Comparison of ENCODE assay signal across 1 cellular context in the genomic region with DNA sequence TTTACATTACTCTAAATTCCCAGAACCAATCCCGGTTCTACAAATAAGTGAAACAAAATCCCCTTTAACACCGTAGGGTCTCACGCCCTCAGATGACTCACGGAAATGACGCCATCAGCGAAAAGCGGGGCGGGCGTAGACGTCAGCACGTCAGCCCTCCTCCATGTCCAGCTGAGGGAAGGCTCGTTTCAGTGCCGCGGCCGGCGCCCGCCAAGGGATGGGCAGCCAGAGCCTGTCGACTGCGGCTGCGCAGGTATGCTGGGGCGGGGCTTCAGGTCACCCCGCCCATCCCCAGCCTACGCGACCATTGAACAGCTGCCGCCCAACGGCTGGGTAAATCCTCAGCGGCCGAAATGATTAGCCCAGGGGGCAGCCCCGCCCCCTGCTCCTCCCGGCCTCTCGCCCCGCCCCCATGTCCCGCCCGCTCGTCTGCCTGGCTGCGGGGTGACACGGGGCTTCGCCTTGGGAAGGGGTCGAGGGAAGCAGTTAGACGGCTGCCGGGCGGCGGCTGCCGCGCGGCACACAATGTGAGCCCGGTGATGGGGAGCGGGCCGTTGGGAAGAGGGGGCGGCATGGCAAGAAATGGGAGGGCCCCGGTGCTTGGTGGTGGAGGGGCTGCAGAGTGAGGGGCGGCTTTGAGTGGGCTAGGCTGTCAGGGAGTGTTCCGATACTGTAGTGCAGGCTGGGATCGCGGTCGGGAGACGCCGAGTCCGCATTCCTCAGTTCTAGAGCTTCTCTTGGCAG.
TF ChIP-seq lines count a peak whose summit lies in the region.

A gene (plus strand): TSS at position 420 of the 744 bp plus-strand sequence. CDS start 1,510 bp downstream, outside the sequence.

TF ChIP-seq in K562, 482 proteins besides CTCF, POLR2A, EP300 and RAD21 (continued from another document and continues in another):
- TF ChIP-seq, protein P1, sequence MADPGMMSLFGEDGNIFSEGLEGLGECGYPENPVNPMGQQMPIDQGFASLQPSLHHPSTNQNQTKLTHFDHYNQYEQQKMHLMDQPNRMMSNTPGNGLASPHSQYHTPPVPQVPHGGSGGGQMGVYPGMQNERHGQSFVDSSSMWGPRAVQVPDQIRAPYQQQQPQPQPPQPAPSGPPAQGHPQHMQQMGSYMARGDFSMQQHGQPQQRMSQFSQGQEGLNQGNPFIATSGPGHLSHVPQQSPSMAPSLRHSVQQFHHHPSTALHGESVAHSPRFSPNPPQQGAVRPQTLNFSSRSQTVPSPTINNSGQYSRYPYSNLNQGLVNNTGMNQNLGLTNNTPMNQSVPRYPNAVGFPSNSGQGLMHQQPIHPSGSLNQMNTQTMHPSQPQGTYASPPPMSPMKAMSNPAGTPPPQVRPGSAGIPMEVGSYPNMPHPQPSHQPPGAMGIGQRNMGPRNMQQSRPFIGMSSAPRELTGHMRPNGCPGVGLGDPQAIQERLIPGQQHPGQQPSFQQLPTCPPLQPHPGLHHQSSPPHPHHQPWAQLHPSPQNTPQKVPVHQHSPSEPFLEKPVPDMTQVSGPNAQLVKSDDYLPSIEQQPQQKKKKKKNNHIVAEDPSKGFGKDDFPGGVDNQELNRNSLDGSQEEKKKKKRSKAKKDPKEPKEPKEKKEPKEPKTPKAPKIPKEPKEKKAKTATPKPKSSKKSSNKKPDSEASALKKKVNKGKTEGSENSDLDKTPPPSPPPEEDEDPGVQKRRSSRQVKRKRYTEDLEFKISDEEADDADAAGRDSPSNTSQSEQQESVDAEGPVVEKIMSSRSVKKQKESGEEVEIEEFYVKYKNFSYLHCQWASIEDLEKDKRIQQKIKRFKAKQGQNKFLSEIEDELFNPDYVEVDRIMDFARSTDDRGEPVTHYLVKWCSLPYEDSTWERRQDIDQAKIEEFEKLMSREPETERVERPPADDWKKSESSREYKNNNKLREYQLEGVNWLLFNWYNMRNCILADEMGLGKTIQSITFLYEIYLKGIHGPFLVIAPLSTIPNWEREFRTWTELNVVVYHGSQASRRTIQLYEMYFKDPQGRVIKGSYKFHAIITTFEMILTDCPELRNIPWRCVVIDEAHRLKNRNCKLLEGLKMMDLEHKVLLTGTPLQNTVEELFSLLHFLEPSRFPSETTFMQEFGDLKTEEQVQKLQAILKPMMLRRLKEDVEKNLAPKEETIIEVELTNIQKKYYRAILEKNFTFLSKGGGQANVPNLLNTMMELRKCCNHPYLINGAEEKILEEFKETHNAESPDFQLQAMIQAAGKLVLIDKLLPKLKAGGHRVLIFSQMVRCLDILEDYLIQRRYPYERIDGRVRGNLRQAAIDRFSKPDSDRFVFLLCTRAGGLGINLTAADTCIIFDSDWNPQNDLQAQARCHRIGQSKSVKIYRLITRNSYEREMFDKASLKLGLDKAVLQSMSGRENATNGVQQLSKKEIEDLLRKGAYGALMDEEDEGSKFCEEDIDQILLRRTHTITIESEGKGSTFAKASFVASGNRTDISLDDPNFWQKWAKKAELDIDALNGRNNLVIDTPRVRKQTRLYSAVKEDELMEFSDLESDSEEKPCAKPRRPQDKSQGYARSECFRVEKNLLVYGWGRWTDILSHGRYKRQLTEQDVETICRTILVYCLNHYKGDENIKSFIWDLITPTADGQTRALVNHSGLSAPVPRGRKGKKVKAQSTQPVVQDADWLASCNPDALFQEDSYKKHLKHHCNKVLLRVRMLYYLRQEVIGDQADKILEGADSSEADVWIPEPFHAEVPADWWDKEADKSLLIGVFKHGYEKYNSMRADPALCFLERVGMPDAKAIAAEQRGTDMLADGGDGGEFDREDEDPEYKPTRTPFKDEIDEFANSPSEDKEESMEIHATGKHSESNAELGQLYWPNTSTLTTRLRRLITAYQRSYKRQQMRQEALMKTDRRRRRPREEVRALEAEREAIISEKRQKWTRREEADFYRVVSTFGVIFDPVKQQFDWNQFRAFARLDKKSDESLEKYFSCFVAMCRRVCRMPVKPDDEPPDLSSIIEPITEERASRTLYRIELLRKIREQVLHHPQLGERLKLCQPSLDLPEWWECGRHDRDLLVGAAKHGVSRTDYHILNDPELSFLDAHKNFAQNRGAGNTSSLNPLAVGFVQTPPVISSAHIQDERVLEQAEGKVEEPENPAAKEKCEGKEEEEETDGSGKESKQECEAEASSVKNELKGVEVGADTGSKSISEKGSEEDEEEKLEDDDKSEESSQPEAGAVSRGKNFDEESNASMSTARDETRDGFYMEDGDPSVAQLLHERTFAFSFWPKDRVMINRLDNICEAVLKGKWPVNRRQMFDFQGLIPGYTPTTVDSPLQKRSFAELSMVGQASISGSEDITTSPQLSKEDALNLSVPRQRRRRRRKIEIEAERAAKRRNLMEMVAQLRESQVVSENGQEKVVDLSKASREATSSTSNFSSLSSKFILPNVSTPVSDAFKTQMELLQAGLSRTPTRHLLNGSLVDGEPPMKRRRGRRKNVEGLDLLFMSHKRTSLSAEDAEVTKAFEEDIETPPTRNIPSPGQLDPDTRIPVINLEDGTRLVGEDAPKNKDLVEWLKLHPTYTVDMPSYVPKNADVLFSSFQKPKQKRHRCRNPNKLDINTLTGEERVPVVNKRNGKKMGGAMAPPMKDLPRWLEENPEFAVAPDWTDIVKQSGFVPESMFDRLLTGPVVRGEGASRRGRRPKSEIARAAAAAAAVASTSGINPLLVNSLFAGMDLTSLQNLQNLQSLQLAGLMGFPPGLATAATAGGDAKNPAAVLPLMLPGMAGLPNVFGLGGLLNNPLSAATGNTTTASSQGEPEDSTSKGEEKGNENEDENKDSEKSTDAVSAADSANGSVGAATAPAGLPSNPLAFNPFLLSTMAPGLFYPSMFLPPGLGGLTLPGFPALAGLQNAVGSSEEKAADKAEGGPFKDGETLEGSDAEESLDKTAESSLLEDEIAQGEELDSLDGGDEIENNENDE (IDR thresholded peaks at IDR 0.05; ENCODE audit: low read depth, low read length), result no peak
- TF ChIP-seq, protein P2, sequence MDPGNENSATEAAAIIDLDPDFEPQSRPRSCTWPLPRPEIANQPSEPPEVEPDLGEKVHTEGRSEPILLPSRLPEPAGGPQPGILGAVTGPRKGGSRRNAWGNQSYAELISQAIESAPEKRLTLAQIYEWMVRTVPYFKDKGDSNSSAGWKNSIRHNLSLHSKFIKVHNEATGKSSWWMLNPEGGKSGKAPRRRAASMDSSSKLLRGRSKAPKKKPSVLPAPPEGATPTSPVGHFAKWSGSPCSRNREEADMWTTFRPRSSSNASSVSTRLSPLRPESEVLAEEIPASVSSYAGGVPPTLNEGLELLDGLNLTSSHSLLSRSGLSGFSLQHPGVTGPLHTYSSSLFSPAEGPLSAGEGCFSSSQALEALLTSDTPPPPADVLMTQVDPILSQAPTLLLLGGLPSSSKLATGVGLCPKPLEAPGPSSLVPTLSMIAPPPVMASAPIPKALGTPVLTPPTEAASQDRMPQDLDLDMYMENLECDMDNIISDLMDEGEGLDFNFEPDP (CRISPR knock-in tag; IDR thresholded peaks at IDR 0.05), result no peak
- TF ChIP-seq, protein P3, sequence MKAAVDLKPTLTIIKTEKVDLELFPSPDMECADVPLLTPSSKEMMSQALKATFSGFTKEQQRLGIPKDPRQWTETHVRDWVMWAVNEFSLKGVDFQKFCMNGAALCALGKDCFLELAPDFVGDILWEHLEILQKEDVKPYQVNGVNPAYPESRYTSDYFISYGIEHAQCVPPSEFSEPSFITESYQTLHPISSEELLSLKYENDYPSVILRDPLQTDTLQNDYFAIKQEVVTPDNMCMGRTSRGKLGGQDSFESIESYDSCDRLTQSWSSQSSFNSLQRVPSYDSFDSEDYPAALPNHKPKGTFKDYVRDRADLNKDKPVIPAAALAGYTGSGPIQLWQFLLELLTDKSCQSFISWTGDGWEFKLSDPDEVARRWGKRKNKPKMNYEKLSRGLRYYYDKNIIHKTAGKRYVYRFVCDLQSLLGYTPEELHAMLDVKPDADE (conservative IDR thresholded peaks at IDR 0.05; ENCODE audit: control insufficient read depth, low read depth, low read length), result no peak
- TF ChIP-seq HNRNPK (IDR thresholded peaks at IDR 0.05; ENCODE audit: low read depth, low read length, poor library complexity, severe bottlenecking) (no peak), GATAD2A (IDR thresholded peaks at IDR 0.05) (no peak), ZZZ3 (IDR thresholded peaks at IDR 0.05) (no peak), ATF1 (CRISPR knock-in tag; IDR thresholded peaks at IDR 0.05) (0 out of 2 replicates have a peak, but pooled peaks have one; percentile 42), ATF1 (tag; IDR thresholded peaks at IDR 0.05) (peak; percentile 97), TEAD2 (tag; IDR thresholded peaks at IDR 0.05) (no peak)
- TF ChIP-seq, protein P4, sequence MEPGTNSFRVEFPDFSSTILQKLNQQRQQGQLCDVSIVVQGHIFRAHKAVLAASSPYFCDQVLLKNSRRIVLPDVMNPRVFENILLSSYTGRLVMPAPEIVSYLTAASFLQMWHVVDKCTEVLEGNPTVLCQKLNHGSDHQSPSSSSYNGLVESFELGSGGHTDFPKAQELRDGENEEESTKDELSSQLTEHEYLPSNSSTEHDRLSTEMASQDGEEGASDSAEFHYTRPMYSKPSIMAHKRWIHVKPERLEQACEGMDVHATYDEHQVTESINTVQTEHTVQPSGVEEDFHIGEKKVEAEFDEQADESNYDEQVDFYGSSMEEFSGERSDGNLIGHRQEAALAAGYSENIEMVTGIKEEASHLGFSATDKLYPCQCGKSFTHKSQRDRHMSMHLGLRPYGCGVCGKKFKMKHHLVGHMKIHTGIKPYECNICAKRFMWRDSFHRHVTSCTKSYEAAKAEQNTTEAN (CRISPR knock-in tag; IDR thresholded peaks at IDR 0.05), result no peak
- TF ChIP-seq, protein P5, sequence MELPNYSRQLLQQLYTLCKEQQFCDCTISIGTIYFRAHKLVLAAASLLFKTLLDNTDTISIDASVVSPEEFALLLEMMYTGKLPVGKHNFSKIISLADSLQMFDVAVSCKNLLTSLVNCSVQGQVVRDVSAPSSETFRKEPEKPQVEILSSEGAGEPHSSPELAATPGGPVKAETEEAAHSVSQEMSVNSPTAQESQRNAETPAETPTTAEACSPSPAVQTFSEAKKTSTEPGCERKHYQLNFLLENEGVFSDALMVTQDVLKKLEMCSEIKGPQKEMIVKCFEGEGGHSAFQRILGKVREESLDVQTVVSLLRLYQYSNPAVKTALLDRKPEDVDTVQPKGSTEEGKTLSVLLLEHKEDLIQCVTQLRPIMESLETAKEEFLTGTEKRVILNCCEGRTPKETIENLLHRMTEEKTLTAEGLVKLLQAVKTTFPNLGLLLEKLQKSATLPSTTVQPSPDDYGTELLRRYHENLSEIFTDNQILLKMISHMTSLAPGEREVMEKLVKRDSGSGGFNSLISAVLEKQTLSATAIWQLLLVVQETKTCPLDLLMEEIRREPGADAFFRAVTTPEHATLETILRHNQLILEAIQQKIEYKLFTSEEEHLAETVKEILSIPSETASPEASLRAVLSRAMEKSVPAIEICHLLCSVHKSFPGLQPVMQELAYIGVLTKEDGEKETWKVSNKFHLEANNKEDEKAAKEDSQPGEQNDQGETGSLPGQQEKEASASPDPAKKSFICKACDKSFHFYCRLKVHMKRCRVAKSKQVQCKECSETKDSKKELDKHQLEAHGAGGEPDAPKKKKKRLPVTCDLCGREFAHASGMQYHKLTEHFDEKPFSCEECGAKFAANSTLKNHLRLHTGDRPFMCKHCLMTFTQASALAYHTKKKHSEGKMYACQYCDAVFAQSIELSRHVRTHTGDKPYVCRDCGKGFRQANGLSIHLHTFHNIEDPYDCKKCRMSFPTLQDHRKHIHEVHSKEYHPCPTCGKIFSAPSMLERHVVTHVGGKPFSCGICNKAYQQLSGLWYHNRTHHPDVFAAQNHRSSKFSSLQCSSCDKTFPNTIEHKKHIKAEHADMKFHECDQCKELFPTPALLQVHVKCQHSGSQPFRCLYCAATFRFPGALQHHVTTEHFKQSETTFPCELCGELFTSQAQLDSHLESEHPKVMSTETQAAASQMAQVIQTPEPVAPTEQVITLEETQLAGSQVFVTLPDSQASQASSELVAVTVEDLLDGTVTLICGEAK (IDR thresholded peaks at IDR 0.05), result 0 out of 2 replicates have a peak, but pooled peaks have one; percentile 27
- TF ChIP-seq, protein P5 (CRISPR knock-in tag; IDR thresholded peaks at IDR 0.05), result no peak
